1 cellular context compared by ENCODE assay signal in the genomic region with DNA sequence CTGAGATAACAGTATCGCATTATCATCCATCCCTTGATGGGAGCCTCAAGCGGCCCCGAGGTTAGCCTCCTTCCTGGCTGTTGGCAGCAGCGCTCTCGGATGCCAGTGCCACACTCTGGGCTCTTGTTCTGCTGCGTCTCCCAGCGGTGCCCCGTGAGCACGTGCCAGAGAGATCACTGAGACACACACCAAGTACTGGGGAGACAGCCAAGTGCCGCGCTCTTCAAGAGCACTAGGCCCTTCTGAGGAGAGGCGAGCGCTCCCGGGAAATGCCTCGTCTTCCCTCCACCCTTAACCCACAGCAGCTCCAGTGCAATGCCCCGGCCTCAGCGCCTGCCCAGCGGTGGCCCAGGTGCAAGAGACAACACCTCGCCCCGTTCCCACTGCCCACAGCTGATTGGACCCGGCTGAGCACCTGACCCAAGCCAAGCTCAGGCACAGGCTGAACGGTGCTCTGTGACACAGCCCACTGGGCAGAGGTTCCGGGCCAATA.
TF ChIP-seq lines count a peak whose summit lies in the region.

No MANE protein-coding gene starts in this region.

TF ChIP-seq in IMR-90, 13 proteins besides CTCF, POLR2A, EP300 and RAD21:
- no peak for TF ChIP-seq SMC3 (IDR thresholded peaks at IDR 0.05; ENCODE audit: low read depth, low read length)
